15 cellular contexts compared by ENCODE assay signal in genomic region chr14:73748858-73749357, GRCh38. TPM values are rescaled to one million over a fixed set of nuclear protein-coding genes. Genes with fewer than 3 reads are reported as not detected.
DNase-seq lines count a peak whose midpoint lies in the region; ATAC-seq and TF ChIP-seq lines count a peak whose summit lies in the region.
"Had no signal": no experiment of that assay in that cellular context is flagged by ENCODE, and none has a peak within 500 bp of the region (broad histone marks: within the 10 kb centered on the region; RNA-seq: fewer than 3 reads in every experiment).

No MANE protein-coding gene starts in this region.

- H3K9me3 Mint-ChIP-seq in activated CD4-positive, alpha-beta T cell treated with anti-CD3 and anti-CD28 coated beads, Interleukin-2, amount 10 ng/mL, durations not matched to agents 7 days and 5 days: no peaks in the 10 kb centered on the region
- no peaks in the 10 kb centered on the region for H3K9me3 Mint-ChIP-seq in immature natural killer cell
- no peaks in the 10 kb centered on the region for H3K9me3 Mint-ChIP-seq in stimulated activated memory B cell treated with anti-CD40 and anti-IgM and Interleukin-4, amounts not matched to agents 10 μg/mL and 1 μg/mL and 100 μg/mL, for 72 hours

- H3K4me3 Mint-ChIP-seq in activated CD4-positive, alpha-beta T cell treated with anti-CD3 and anti-CD28 coated beads, Interleukin-2, amount 10 ng/mL, durations not matched to agents 7 days and 5 days: no peak overlapping the region
- peak overlapping the region; percentile 33 to 71 (median 64) for H3K4me3 Mint-ChIP-seq in immature natural killer cell
- no peak overlapping the region for H3K4me3 Mint-ChIP-seq in stimulated activated memory B cell treated with anti-CD40 and anti-IgM and Interleukin-4, amounts not matched to agents 10 μg/mL and 1 μg/mL and 100 μg/mL, for 72 hours

- no peak for DNase-seq in activated CD4-positive, alpha-beta T cell treated with anti-CD3 and anti-CD28 coated beads, Interleukin-2, amount 10 ng/mL, durations not matched to agents 7 days and 5 days
- no peak for DNase-seq in activated CD4-positive, alpha-beta T cell treated with anti-CD3 and anti-CD28 coated beads for 1 hour
- DNase-seq in immature natural killer cell (no peak), posterior vena cava (ENCODE audit: low spot score) (no peak), NCI-H2171 treated with DMSO at 0.1 percent for 48 hours (lab: John Stamatoyannopoulos, UW) (no peak), coronary artery (ENCODE audit: low spot score) (no peak)
- DNase-seq: anterior cingulate cortex, DND-41, NCI-H1436 treated with DMSO at 0.1 percent for 48 hours, retina, trophoblast cell had no signal

- H3K27ac ChIP-seq in VCaP: peak overlapping the region; percentile 97; the same call in 1 of the 2 replicates
- peak overlapping the region in 1 of 2 donors; percentile 10 for H3K27ac ChIP-seq in coronary artery

- no peak for ATAC-seq in stimulated activated memory B cell treated with anti-CD40 and anti-IgM and Interleukin-4, amounts not matched to agents 10 μg/mL and 1 μg/mL and 100 μg/mL, for 72 hours
- ATAC-seq: HCT116, SK-N-SH treated with all-trans-retinoic acid at 6 μM for 48 hours had no signal

- intact Hi-C loops in posterior vena cava (cut with DNase I): no loop called here

- H3K4me3 ChIP-seq in coronary artery: no peak overlapping the region

- TF ChIP-seq CTCF in VCaP (conservative IDR thresholded peaks at IDR 0.05): no peak
- no peak for TF ChIP-seq CTCF in coronary artery (IDR thresholded peaks at IDR 0.05)

- POLR2A ChIA-PET in activated CD4-positive, alpha-beta T cell treated with anti-CD3 and anti-CD28 coated beads, Interleukin-2, amount 10 ng/mL, durations not matched to agents 7 days and 5 days (lab: Charles Lee): interaction anchor here (0.6 kb wide), 1 partner anchor 8 kb away, joined by 5 read pairs; no protein-coding TSS in a partner anchor

- H3K27me3 Mint-ChIP-seq in activated CD4-positive, alpha-beta T cell treated with anti-CD3 and anti-CD28 coated beads, Interleukin-2, amount 10 ng/mL, durations not matched to agents 7 days and 5 days: no peaks in the 10 kb centered on the region
- H3K27me3 Mint-ChIP-seq in immature natural killer cell (ENCODE audit: low read depth in 3 of 3): peaks cover 4 to 8% (median 4%) of the 10 kb centered on the region in 3 donors
- no peaks in the 10 kb centered on the region for H3K27me3 Mint-ChIP-seq in stimulated activated memory B cell treated with anti-CD40 and anti-IgM and Interleukin-4, amounts not matched to agents 10 μg/mL and 1 μg/mL and 100 μg/mL, for 72 hours

- peaks cover 32% of the 10 kb centered on the region for H3K36me3 Mint-ChIP-seq in activated CD4-positive, alpha-beta T cell treated with anti-CD3 and anti-CD28 coated beads, Interleukin-2, amount 10 ng/mL, durations not matched to agents 7 days and 5 days (ENCODE audit: low read depth)
- no peaks in the 10 kb centered on the region for H3K36me3 Mint-ChIP-seq in immature natural killer cell
- no peaks in the 10 kb centered on the region for H3K36me3 Mint-ChIP-seq in stimulated activated memory B cell treated with anti-CD40 and anti-IgM and Interleukin-4, amounts not matched to agents 10 μg/mL and 1 μg/mL and 100 μg/mL, for 72 hours

- H3K27ac Mint-ChIP-seq in activated CD4-positive, alpha-beta T cell treated with anti-CD3 and anti-CD28 coated beads, Interleukin-2, amount 10 ng/mL, durations not matched to agents 7 days and 5 days: peak overlapping the region; percentile 63
- H3K27ac Mint-ChIP-seq in immature natural killer cell: peak overlapping the region; percentile 53 to 94 (median 80)
- H3K27ac Mint-ChIP-seq in stimulated activated memory B cell treated with anti-CD40 and anti-IgM and Interleukin-4, amounts not matched to agents 10 μg/mL and 1 μg/mL and 100 μg/mL, for 72 hours: peak overlapping the region; percentile 87

- H3K4me1 Mint-ChIP-seq in activated CD4-positive, alpha-beta T cell treated with anti-CD3 and anti-CD28 coated beads, Interleukin-2, amount 10 ng/mL, durations not matched to agents 7 days and 5 days: peaks cover 96% of the 10 kb centered on the region
- peaks cover 97% of the 10 kb centered on the region in 2 donors for H3K4me1 Mint-ChIP-seq in immature natural killer cell
- peaks cover 97% of the 10 kb centered on the region for H3K4me1 Mint-ChIP-seq in stimulated activated memory B cell treated with anti-CD40 and anti-IgM and Interleukin-4, amounts not matched to agents 10 μg/mL and 1 μg/mL and 100 μg/mL, for 72 hours

- CTCF ChIA-PET in activated CD4-positive, alpha-beta T cell treated with anti-CD3 and anti-CD28 coated beads, Interleukin-2, amount 10 ng/mL, durations not matched to agents 7 days and 5 days (lab: Charles Lee): interaction anchor here (0.6 to 13.1 kb wide), 4 partner anchors 9 to 100 kb away, joined by 3 to 78 read pairs (median 7); no protein-coding TSS in a partner anchor

RNA-seq across cellular contexts. Expression of gene PNMA1, which starts 34.7 kb away (rescaled TPM):
- total RNA-seq in activated CD4-positive, alpha-beta T cell treated with anti-CD3 and anti-CD28 coated beads, Interleukin-2, amount 10 ng/mL, durations not matched to agents 7 days and 5 days: 10 to 100 TPM; 23.3 to 25.9 TPM
- polyA plus RNA-seq in immature natural killer cell: 10 to 100 TPM; 19.6 to 39.2 (median 23.8) TPM
- 10 to 100 TPM; 64.8 to 88.7 TPM for total RNA-seq in posterior vena cava

Comparison
In these comparisons a context has a peak if more than half of its experiments do, and no peak if none do; other contexts are left out.
1. H3K4me3 Mint-ChIP-seq: peak in immature natural killer cell (5 of 5); none in activated CD4-positive, alpha-beta T cell treated with anti-CD3 and anti-CD28 coated beads, Interleukin-2, amount 10 ng/mL, durations not matched to agents 7 days and 5 days (single experiment) and stimulated activated memory B cell treated with anti-CD40 and anti-IgM and Interleukin-4, amounts not matched to agents 10 μg/mL and 1 μg/mL and 100 μg/mL, for 72 hours (single experiment).
2. Peak in every context shown above with its lines, with median percentiles within 50 percentile points of each other: H3K27ac Mint-ChIP-seq.